Comparison of ENCODE assay signal across 13 cellular contexts in the genomic region with DNA sequence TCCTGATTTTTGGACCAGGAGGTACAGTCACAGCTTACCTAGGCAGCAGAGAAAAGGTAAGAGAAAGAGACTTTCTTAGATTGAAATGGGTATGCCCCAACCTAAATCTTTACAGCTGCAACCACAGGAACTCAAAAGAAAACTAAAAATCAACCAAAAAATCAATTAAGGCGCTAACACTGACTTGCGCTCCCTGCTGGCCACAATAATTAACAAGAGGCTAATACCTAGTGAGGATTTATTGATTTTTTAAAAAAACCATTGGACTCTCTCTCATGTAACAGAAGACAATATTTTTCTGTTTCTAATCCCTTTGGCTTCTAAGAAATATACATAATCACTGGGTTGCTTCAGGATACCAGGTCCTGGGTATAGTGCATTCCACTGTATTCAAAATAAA.
DNase-seq lines count a peak whose midpoint lies in the region; ATAC-seq and TF ChIP-seq lines count a peak whose summit lies in the region.
"Had no signal": no experiment of that assay in that cellular context is flagged by ENCODE, and none has a peak within 500 bp of the region (broad histone marks: within the 10 kb centered on the region; RNA-seq: fewer than 3 reads in every experiment).

No MANE protein-coding gene starts in this region.

- no peak overlapping the region for H3K4me3 ChIP-seq in PC-9
- no peak overlapping the region for H3K4me3 ChIP-seq in heart right ventricle
- H3K4me3 ChIP-seq in WERI-Rb-1 (ENCODE audit: low read depth, low read length) = no peak overlapping the region

- H3K4me1 ChIP-seq in PC-9 (replicated peaks; ENCODE audit: insufficient read depth) (no peaks in the 10 kb centered on the region), foreskin keratinocyte (no peaks in the 10 kb centered on the region), heart right ventricle (no peaks in the 10 kb centered on the region)

- H3K79me2 ChIP-seq in PC-9 (ENCODE audit: low read depth) = no peaks in the 10 kb centered on the region

- no peaks in the 10 kb centered on the region for H3F3A ChIP-seq in PC-9 (ENCODE audit: insufficient read depth, low read depth)

- DNase-seq in AG08396 (ENCODE audit: low spot score) (peak; percentile 7), PC-9 (no peak), foreskin keratinocyte (no peak), heart right ventricle (no peak), WERI-Rb-1 (no peak), islet precursor cell (no peak)
- DNase-seq: activated CD8-positive, alpha-beta T cell treated with anti-CD3 and anti-CD28 coated beads, Interleukin-2, amount 10 ng/mL, durations not matched to agents 7 days and 5 days; activated gamma-delta T cell; NCI-H2029 treated with DMSO at 0.1 percent for 48 hours; stimulated activated CD4-positive, alpha-beta T cell treated with anti-CD3 and anti-CD28 coated beads, Interleukin-2, amount 100 ng/mL, for 48 hours; stimulated activated naive B cell treated with anti-CD40 and anti-IgM and Interleukin-4, amounts not matched to agents 10 μg/mL and 1 μg/mL and 100 μg/mL, for 72 hours had no signal

- no peaks in the 10 kb centered on the region for H4K20me1 ChIP-seq in PC-9 (ENCODE audit: insufficient read depth)

- POLR2A ChIA-PET in PC-9 (lab: Charles Lee; ENCODE audit: unreplicated experiment) = no interaction called here

- CTCF ChIA-PET in PC-9 (lab: Charles Lee) = no interaction called here

- no peaks in the 10 kb centered on the region for H3K27me3 ChIP-seq in PC-9 (ENCODE audit: insufficient read depth, low read depth)
- no peaks in the 10 kb centered on the region for H3K27me3 ChIP-seq in foreskin keratinocyte
- H3K27me3 ChIP-seq in heart right ventricle = no peaks in the 10 kb centered on the region
- H3K27me3 ChIP-seq in WERI-Rb-1 (ENCODE audit: insufficient read depth, low read depth, severe bottlenecking) = no peaks in the 10 kb centered on the region

- TF ChIP-seq CTCF in PC-9 (conservative IDR thresholded peaks at IDR 0.05) (peak; percentile 50), foreskin keratinocyte (conservative IDR thresholded peaks at IDR 0.05) (peak; percentile 64), heart right ventricle (IDR thresholded peaks at IDR 0.05) (peak in 1 of 9 donors; percentile 8), WERI-Rb-1 (IDR thresholded peaks at IDR 0.05; ENCODE audit: low read depth, low read length) (no peak)

- no TSS peak for BruUV-seq in PC-9 (replicated peaks; lab: Mats Ljungman, UMichigan)

- ATAC-seq in GM19372 (IDR thresholded peaks at IDR 0.05; ENCODE audit: low read depth, unreplicated experiment) = peak; percentile 54
- no peak for ATAC-seq in foreskin keratinocyte
- ATAC-seq in GM19395 (IDR thresholded peaks at IDR 0.05; ENCODE audit: unreplicated experiment) = no peak
- ATAC-seq in heart right ventricle = no peak
- ATAC-seq: activated CD8-positive, alpha-beta T cell treated with anti-CD3 and anti-CD28 coated beads, Interleukin-2, amount 10 ng/mL, durations not matched to agents 7 days and 5 days; stimulated activated naive B cell treated with anti-CD40 and anti-IgM and Interleukin-4, amounts not matched to agents 10 μg/mL and 1 μg/mL and 100 μg/mL, for 72 hours had no signal

- H3K36me3 ChIP-seq in PC-9 (ENCODE audit: low read depth) (no peaks in the 10 kb centered on the region), heart right ventricle (no peaks in the 10 kb centered on the region), WERI-Rb-1 (no peaks in the 10 kb centered on the region)

- no peaks in the 10 kb centered on the region for H3K9me3 ChIP-seq in PC-9 (ENCODE audit: insufficient read depth, low read depth)
- H3K9me3 ChIP-seq in heart right ventricle = no peaks in the 10 kb centered on the region
- H3K9me3 ChIP-seq in WERI-Rb-1 (ENCODE audit: severe bottlenecking) = no peaks in the 10 kb centered on the region

- H3K9me2 ChIP-seq in PC-9 (ENCODE audit: insufficient read depth) = no peaks in the 10 kb centered on the region

- H3K27ac ChIP-seq in PC-9 = no peak overlapping the region
- H3K27ac ChIP-seq in foreskin keratinocyte = no peak overlapping the region
- H3K27ac ChIP-seq in heart right ventricle = no peak overlapping the region
- no peak overlapping the region for H3K27ac ChIP-seq in WERI-Rb-1

- intact Hi-C loops in PC-9 (cut with micrococcal nuclease; ENCODE audit: unreplicated experiment) (no loop called here), heart right ventricle (cut with DNase I) (no loop called here)

- 88 to 89% methylated on average over 2 of the region's 2 CpGs for WGBS in heart right ventricle, 2 donors

- H2AFZ ChIP-seq in PC-9 = no peak overlapping the region

- no peak overlapping the region for H3K4me2 ChIP-seq in PC-9
